Comparison of ENCODE assay signal across 1 cellular context in genomic region chr18:45517181-45517741, GRCh38.
TF ChIP-seq lines count a peak whose summit lies in the region.

No MANE protein-coding gene starts in this region.

TF ChIP-seq in WTC11, 78 proteins besides CTCF, POLR2A, EP300 and RAD21 (continued from another document):
- TF ChIP-seq ATF6 (CRISPR knock-in tag; IDR thresholded peaks at IDR 0.05) (no peak), ZNF317 (CRISPR knock-in tag; IDR thresholded peaks at IDR 0.05; ENCODE audit: borderline replicate concordance, low read depth) (no peak), ARID4B (CRISPR knock-in tag; IDR thresholded peaks at IDR 0.05; ENCODE audit: borderline replicate concordance) (no peak), GABPB1 (CRISPR knock-in tag; IDR thresholded peaks at IDR 0.05) (no peak), OVOL2 (CRISPR knock-in tag; IDR thresholded peaks at IDR 0.05; ENCODE audit: borderline replicate concordance) (no peak), TEAD1 (CRISPR knock-in tag; IDR thresholded peaks at IDR 0.05) (no peak), MLX (CRISPR knock-in tag; IDR thresholded peaks at IDR 0.05) (no peak), ERG (CRISPR knock-in tag; IDR thresholded peaks at IDR 0.05) (no peak), CREB1 (CRISPR knock-in tag; IDR thresholded peaks at IDR 0.05) (no peak), SMAD4 (CRISPR knock-in tag; IDR thresholded peaks at IDR 0.05) (no peak), ZNF425 (CRISPR knock-in tag; conservative IDR thresholded peaks at IDR 0.05) (no peak)
